Comparison of ENCODE assay signal across 3 cellular contexts in the genomic region with DNA sequence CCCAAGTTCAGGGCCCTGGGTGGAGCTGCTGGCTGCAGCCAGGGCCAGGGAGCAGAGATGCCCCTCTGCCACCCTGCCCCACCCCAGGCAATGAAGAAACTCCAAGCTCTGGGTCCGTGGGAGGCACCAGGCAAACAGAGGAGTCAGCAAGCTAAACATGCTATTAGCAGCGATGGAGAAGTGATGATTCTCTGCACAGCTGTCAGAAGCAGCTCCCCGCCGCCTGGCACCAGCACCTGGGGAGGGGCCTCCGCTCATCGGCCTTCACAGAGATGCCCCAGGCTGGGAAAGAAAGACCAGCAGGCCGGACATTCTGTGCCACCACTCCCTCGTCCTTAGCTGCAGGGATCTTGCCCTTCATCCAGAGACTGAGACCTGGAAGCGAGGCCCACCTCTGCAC. TPM values are rescaled to one million over a fixed set of nuclear protein-coding genes. Genes with fewer than 3 reads are reported as not detected.
"Had no signal": no experiment of that assay in that cellular context is flagged by ENCODE, and none has a peak within 500 bp of the region (broad histone marks: within the 10 kb centered on the region; RNA-seq: fewer than 3 reads in every experiment).

No MANE protein-coding gene starts in this region.

RNA-seq across cellular contexts. Expression of a gene that starts 27.2 kb away (rescaled TPM):
- total RNA-seq: LHCN-M2, M059J, PC-3 had no signal

RNA-seq across cellular contexts. Expression of a gene that starts 54.5 kb away (rescaled TPM):
- total RNA-seq: LHCN-M2, M059J, PC-3 had no signal
